Comparison of ENCODE assay signal across 30 cellular contexts in the genomic region with DNA sequence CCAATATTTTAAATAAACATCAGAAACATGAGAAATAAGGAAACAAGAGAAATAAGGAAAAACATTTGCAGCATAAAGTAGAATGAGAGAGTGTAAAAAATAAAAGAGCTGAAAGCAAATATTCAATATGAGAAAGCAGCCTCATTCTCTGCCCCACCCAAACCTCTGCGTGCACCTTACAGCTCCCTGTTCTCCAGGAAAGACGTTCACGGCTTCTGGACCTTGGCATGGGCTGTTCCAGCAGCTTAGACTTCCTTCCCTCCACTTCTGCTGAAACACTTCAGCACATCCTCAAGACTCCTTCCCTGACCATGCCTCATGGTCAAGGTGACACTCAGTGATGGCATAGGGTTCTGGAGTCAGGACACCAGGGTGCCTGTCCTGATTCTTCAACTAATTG. TPM values are rescaled to one million over a fixed set of nuclear protein-coding genes. Genes with fewer than 3 reads are reported as not detected.
"Had no signal": no experiment of that assay in that cellular context is flagged by ENCODE, and none has a peak within 500 bp of the region (broad histone marks: within the 10 kb centered on the region; RNA-seq: fewer than 3 reads in every experiment).

No MANE protein-coding gene starts in this region.

- H3K27ac Mint-ChIP-seq: activated CD4-positive, alpha-beta memory T cell treated with anti-CD3 and anti-CD28 coated beads for 36 hours; activated CD4-positive, alpha-beta T cell treated with anti-CD3 and anti-CD28 coated beads for 36 hours; activated CD4-positive, alpha-beta T cell treated with anti-CD3 and anti-CD28 coated beads, Interleukin-2, amount 10 ng/mL, durations not matched to agents 24 days and 14 days; activated naive CD8-positive, alpha-beta T cell; activated T-cell treated with anti-CD3 and anti-CD28 coated beads, Interleukin-2, amount 50 U/mL, for 24 hours; activated T-cell treated with anti-CD3 and anti-CD28 coated beads, Interleukin-2, amount 50 U/mL, for 72 hours; effector memory CD8-positive, alpha-beta T cell had no signal

- H3K9me3 Mint-ChIP-seq: activated CD4-positive, alpha-beta memory T cell treated with anti-CD3 and anti-CD28 coated beads for 36 hours; activated CD4-positive, alpha-beta T cell treated with anti-CD3 and anti-CD28 coated beads, Interleukin-2, amount 10 ng/mL, durations not matched to agents 24 days and 14 days; activated T-cell treated with anti-CD3 and anti-CD28 coated beads, Interleukin-2, amount 50 U/mL, for 24 hours; activated T-cell treated with anti-CD3 and anti-CD28 coated beads, Interleukin-2, amount 50 U/mL, for 72 hours; central memory CD8-positive, alpha-beta T cell; effector memory CD8-positive, alpha-beta T cell had no signal

- H3K9me3 ChIP-seq: esophagus muscularis mucosa, gastrocnemius medialis had no signal

- H3K36me3 ChIP-seq: brain microvascular endothelial cell, esophagus muscularis mucosa, gastrocnemius medialis had no signal

- H3K4me1 Mint-ChIP-seq: activated CD4-positive, alpha-beta T cell treated with anti-CD3 and anti-CD28 coated beads for 36 hours; activated CD4-positive, alpha-beta T cell treated with anti-CD3 and anti-CD28 coated beads, Interleukin-2, amount 10 ng/mL, durations not matched to agents 24 days and 14 days; central memory CD8-positive, alpha-beta T cell had no signal

- H3K4me1 ChIP-seq: foreskin keratinocyte, gastrocnemius medialis had no signal

- ATAC-seq: activated CD4-positive, alpha-beta T cell treated with anti-CD3 and anti-CD28 coated beads for 36 hours; activated T-cell treated with anti-CD3 and anti-CD28 coated beads, Interleukin-2, amount 50 U/mL, for 72 hours; effector memory CD8-positive, alpha-beta T cell; foreskin keratinocyte; gastrocnemius medialis had no signal

- DNase-seq: activated CD4-positive, alpha-beta memory T cell treated with anti-CD3 and anti-CD28 coated beads for 36 hours; activated CD4-positive, alpha-beta T cell treated with anti-CD3 and anti-CD28 coated beads for 36 hours; activated CD4-positive, alpha-beta T cell treated with anti-CD3 and anti-CD28 coated beads, Interleukin-2, amount 10 ng/mL, durations not matched to agents 24 days and 14 days; activated CD4-positive, CD25-positive, alpha-beta regulatory T cell; activated CD4-positive, CD25-positive, alpha-beta regulatory T cell treated with anti-CD3 and anti-CD28 coated beads, Interleukin-2, amount 50 U/mL, for 72 hours; activated CD8-positive, alpha-beta memory T cell treated with anti-CD3 and anti-CD28 coated beads, Interleukin-2, amount 50 U/mL, for 48 hours; activated gamma-delta T cell; activated naive CD4-positive, alpha-beta T cell; activated naive CD4-positive, alpha-beta T cell treated with anti-CD3 and anti-CD28 coated beads, Interleukin-2, amount 50 U/mL, for 16 hours; activated T-cell treated with anti-CD3 and anti-CD28 coated beads for 4 hours; activated T-cell treated with anti-CD3 and anti-CD28 coated beads, Interleukin-2, amount 50 U/mL, for 24 hours; activated T-cell treated with anti-CD3 and anti-CD28 coated beads, Interleukin-2, amount 50 U/mL, for 72 hours; amniotic stem cell; anterior cingulate cortex; brain microvascular endothelial cell; cortex of kidney; dermis blood vessel endothelial cell; effector CD4-positive, alpha-beta T cell; effector memory CD8-positive, alpha-beta T cell; erythroblast; foreskin keratinocyte; gastrocnemius medialis; glutamatergic neuron; T-helper 2 cell had no signal

- H3K4me3 Mint-ChIP-seq: activated CD4-positive, alpha-beta memory T cell treated with anti-CD3 and anti-CD28 coated beads for 36 hours; activated CD4-positive, alpha-beta T cell treated with anti-CD3 and anti-CD28 coated beads for 36 hours; activated CD4-positive, alpha-beta T cell treated with anti-CD3 and anti-CD28 coated beads, Interleukin-2, amount 10 ng/mL, durations not matched to agents 24 days and 14 days; activated naive CD8-positive, alpha-beta T cell; activated T-cell treated with anti-CD3 and anti-CD28 coated beads, Interleukin-2, amount 50 U/mL, for 24 hours; activated T-cell treated with anti-CD3 and anti-CD28 coated beads, Interleukin-2, amount 50 U/mL, for 72 hours; central memory CD8-positive, alpha-beta T cell; effector memory CD8-positive, alpha-beta T cell had no signal

- FAIRE-seq: astrocyte had no signal

- H3K27ac ChIP-seq: brain microvascular endothelial cell, esophagus muscularis mucosa, foreskin keratinocyte, gastrocnemius medialis had no signal

- H3K4me3 ChIP-seq: esophagus muscularis mucosa, gastrocnemius medialis had no signal

RNA-seq across cellular contexts. Expression of a gene that starts 23.3 kb away (rescaled TPM):
- total RNA-seq: activated CD4-positive, alpha-beta memory T cell treated with anti-CD3 and anti-CD28 coated beads for 36 hours; activated CD4-positive, alpha-beta T cell treated with anti-CD3 and anti-CD28 coated beads for 36 hours; activated CD4-positive, alpha-beta T cell treated with anti-CD3 and anti-CD28 coated beads, Interleukin-2, amount 10 ng/mL, durations not matched to agents 24 days and 14 days; bronchial epithelial cell; foreskin keratinocyte; T-helper 1 cell treated with Interleukin-12 subunit alpha and Interleukin-12 subunit beta and Interleukin-4 antibody, amounts not matched to agents 30 ng/mL and 1 ng/mL, for 36 hours had no signal
